13 cellular contexts compared by ENCODE assay signal in the genomic region with DNA sequence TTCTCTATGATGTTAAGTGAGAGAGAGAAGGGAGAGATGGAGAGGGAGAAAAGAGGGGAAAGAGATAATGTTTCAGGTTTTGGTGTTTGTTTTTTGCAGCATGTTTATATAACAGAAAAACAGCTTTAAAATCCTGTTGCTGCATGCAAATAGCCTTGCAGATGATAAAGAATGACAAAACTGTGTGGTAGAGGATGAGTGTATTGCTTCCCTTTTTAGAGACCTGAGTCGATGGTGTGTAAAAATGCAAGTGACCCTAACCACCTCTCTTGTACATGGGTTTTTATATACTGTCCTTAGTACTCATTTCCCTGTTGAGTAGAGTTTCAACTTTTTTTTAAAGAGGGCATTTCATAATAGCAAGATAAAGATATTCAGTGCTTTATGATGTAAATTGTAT.
DNase-seq lines count a peak whose midpoint lies in the region; ATAC-seq and TF ChIP-seq lines count a peak whose summit lies in the region.
"Had no signal": no experiment of that assay in that cellular context is flagged by ENCODE, and none has a peak within 500 bp of the region (broad histone marks: within the 10 kb centered on the region; RNA-seq: fewer than 3 reads in every experiment).

No MANE protein-coding gene starts in this region.

- intact Hi-C loops in spleen (cut with DNase I; ENCODE audit: low total_unique reads), result loop anchor here (5.0 to 10.0 kb wide), 3 partner anchors 857 to 1747 kb away; no protein-coding TSS in a partner anchor

- DNase-seq in SKM-1 (lab: John Stamatoyannopoulos, UW; ENCODE audit: unreplicated experiment) (no peak), left lobe of liver (ENCODE audit: low spot score) (no peak), spleen (no peak), OCI-M2 (lab: John Stamatoyannopoulos, UW; ENCODE audit: unreplicated experiment) (no peak)
- DNase-seq: GM23248; mammary epithelial cell; NCI-H2171; right lobe of liver; stimulated activated naive CD8-positive, alpha-beta T cell treated with anti-CD3 and anti-CD28 coated beads, Interleukin-15, amount 100 ng/mL, for 72 hours had no signal

- H3K4me1 ChIP-seq in spleen, result peaks cover 0 to 4% (median 0%) of the 10 kb centered on the region in 6 donors

- no peaks in the 10 kb centered on the region for H3K36me3 ChIP-seq in spleen
- H3K36me3 ChIP-seq: right lobe of liver had no signal

- TF ChIP-seq CTCF in spleen (IDR thresholded peaks at IDR 0.05 in 8 of 11, conservative IDR thresholded peaks at IDR 0.05 in 3 of 11), result no peak

- no peak overlapping the region for H3K27ac ChIP-seq in spleen
- H3K27ac ChIP-seq: GM23248, right lobe of liver had no signal

- 35 to 46% (median 40%) methylated on average over 1 of the region's 1 CpG for WGBS in spleen, 5 donors

- ATAC-seq in GM18508 (IDR thresholded peaks at IDR 0.05; ENCODE audit: insufficient read depth, unreplicated experiment) (peak; percentile 78), GM19463 (IDR thresholded peaks at IDR 0.05; ENCODE audit: unreplicated experiment) (peak; percentile 75), HG02884 (IDR thresholded peaks at IDR 0.05; ENCODE audit: unreplicated experiment) (peak; percentile 97), HG03469 (IDR thresholded peaks at IDR 0.05; ENCODE audit: unreplicated experiment) (peak; percentile 94), left lobe of liver (no peak)
- ATAC-seq: right lobe of liver; stimulated activated naive CD8-positive, alpha-beta T cell treated with anti-CD3 and anti-CD28 coated beads, Interleukin-15, amount 100 ng/mL, for 72 hours had no signal

- no peaks in the 10 kb centered on the region for H3K9me3 ChIP-seq in spleen
- H3K9me3 ChIP-seq: right lobe of liver had no signal

- no peaks in the 10 kb centered on the region for H3K27me3 ChIP-seq in spleen (replicated peaks in 1 of 7)
- H3K27me3 ChIP-seq: right lobe of liver had no signal

- no peak for TF ChIP-seq POLR2A in spleen (IDR thresholded peaks at IDR 0.05)

- H3K4me3 ChIP-seq in spleen, result no peak overlapping the region
- H3K4me3 ChIP-seq: GM23248, right lobe of liver had no signal
